ENCODE assay signal across 1 cellular context in genomic region chr1:11320153-11320936, GRCh38.
TF ChIP-seq lines count a peak whose summit lies in the region.

No MANE protein-coding gene starts in this region.

TF ChIP-seq in HepG2, 621 proteins besides CTCF, POLR2A, EP300 and RAD21 (continued from another document):
- TF ChIP-seq PRDM4 (CRISPR knock-in tag; IDR thresholded peaks at IDR 0.05; ENCODE audit: borderline replicate concordance) (no peak), STAT5B (CRISPR knock-in tag; IDR thresholded peaks at IDR 0.05) (no peak), ZNF160 (CRISPR knock-in tag; IDR thresholded peaks at IDR 0.05) (no peak), NFATC3 (CRISPR knock-in tag; IDR thresholded peaks at IDR 0.05) (no peak), GFI1 (CRISPR knock-in tag; IDR thresholded peaks at IDR 0.05; ENCODE audit: borderline replicate concordance) (no peak), HMGXB4 (CRISPR knock-in tag; IDR thresholded peaks at IDR 0.05; ENCODE audit: borderline replicate concordance in 1 of 2, low read depth in 1 of 2) (no peak), ASH2L (IDR thresholded peaks at IDR 0.05; ENCODE audit: insufficient read length, low read depth, low read length) (no peak), NAIF1 (CRISPR knock-in tag; IDR thresholded peaks at IDR 0.05; ENCODE audit: borderline replicate concordance) (no peak), KDM4B (CRISPR knock-in tag; IDR thresholded peaks at IDR 0.05) (no peak), RBM22 (optimal IDR thresholded peaks at IDR 0.05; ENCODE audit: low read length) (no peak), ETS1 (CRISPR knock-in tag; IDR thresholded peaks at IDR 0.05) (no peak), PHB2 (IDR thresholded peaks at IDR 0.05; ENCODE audit: partially characterized antibody) (no peak), RNF219 (CRISPR knock-in tag; IDR thresholded peaks at IDR 0.05) (no peak), DBP (CRISPR knock-in tag; IDR thresholded peaks at IDR 0.05; ENCODE audit: not compliant biosample characterization) (no peak), THYN1 (CRISPR knock-in tag; IDR thresholded peaks at IDR 0.05; ENCODE audit: borderline replicate concordance, low read depth) (no peak), TMF1 (CRISPR knock-in tag; IDR thresholded peaks at IDR 0.05; ENCODE audit: low read depth) (no peak), PHF20 (CRISPR knock-in tag; IDR thresholded peaks at IDR 0.05) (no peak)
